ENCODE assay signal across 17 cellular contexts in genomic region chr11:10633261-10633660, GRCh38.
DNase-seq lines count a peak whose midpoint lies in the region; ATAC-seq and TF ChIP-seq lines count a peak whose summit lies in the region.
"Had no signal": no experiment of that assay in that cellular context is flagged by ENCODE, and none has a peak within 500 bp of the region (broad histone marks: within the 10 kb centered on the region; RNA-seq: fewer than 3 reads in every experiment).

No MANE protein-coding gene starts in this region.

- H3K4me2 ChIP-seq in mammary epithelial cell (ENCODE audit: insufficient read depth, low read depth, low read length): no peak overlapping the region
- H3K4me2 ChIP-seq: A549 had no signal

- intact Hi-C loops in mammary epithelial cell (cut with micrococcal nuclease): no loop called here
- intact Hi-C loops in left lung (cut with DNase I): no loop called here
- intact Hi-C loops in naive thymus-derived CD4-positive, alpha-beta T cell (cut with micrococcal nuclease): no loop called here

- POLR2A ChIA-PET in naive thymus-derived CD4-positive, alpha-beta T cell (lab: Charles Lee): no interaction called here

- H3K9me3 ChIP-seq in mammary epithelial cell (replicated peaks; ENCODE audit: insufficient read depth, low read length) (no peaks in the 10 kb centered on the region), RWPE2 (ENCODE audit: severe bottlenecking) (no peaks in the 10 kb centered on the region), left lung (no peaks in the 10 kb centered on the region)
- no peaks in the 10 kb centered on the region for H3K9me3 ChIP-seq in naive thymus-derived CD4-positive, alpha-beta T cell (ENCODE audit: control insufficient read depth in 2 of 3, low read length in 3 of 3)
- H3K9me3 ChIP-seq: A549, Caco-2 had no signal

- peaks cover 0 to 8% (median 0%) of the 10 kb centered on the region in 5 donors for H3K27me3 Mint-ChIP-seq in naive thymus-derived CD4-positive, alpha-beta T cell
- H3K27me3 Mint-ChIP-seq in HFFc6 (ENCODE audit: insufficient read depth): peaks cover 3% of the 10 kb centered on the region; the same call in 1 of the 2 replicates

- H3K27ac ChIP-seq in mammary epithelial cell (ENCODE audit: insufficient read depth, low read depth, low read length) (no peak overlapping the region), RWPE2 (ENCODE audit: poor library complexity, severe bottlenecking) (no peak overlapping the region), left lung (no peak overlapping the region)
- H3K27ac ChIP-seq in naive thymus-derived CD4-positive, alpha-beta T cell (ENCODE audit: low read depth, low read length): no peak overlapping the region
- H3K27ac ChIP-seq: A549, C4-2B, SK-N-MC had no signal

- H3K4me3 Mint-ChIP-seq in naive thymus-derived CD4-positive, alpha-beta T cell: no peak overlapping the region
- no peak overlapping the region for H3K4me3 Mint-ChIP-seq in HFFc6

- no peaks in the 10 kb centered on the region for H3K36me3 Mint-ChIP-seq in naive thymus-derived CD4-positive, alpha-beta T cell
- H3K36me3 Mint-ChIP-seq in HFFc6 (ENCODE audit: low read depth): peaks cover 22% of the 10 kb centered on the region

- H3K27me3 ChIP-seq in mammary epithelial cell (ENCODE audit: insufficient read depth, low read length): no peaks in the 10 kb centered on the region
- no peaks in the 10 kb centered on the region for H3K27me3 ChIP-seq in RWPE2 (ENCODE audit: insufficient read depth, poor library complexity, severe bottlenecking)
- H3K27me3 ChIP-seq in left lung: no peaks in the 10 kb centered on the region
- H3K27me3 ChIP-seq in naive thymus-derived CD4-positive, alpha-beta T cell (ENCODE audit: control insufficient read depth in 2 of 2, insufficient read depth in 2 of 2, low read length in 2 of 2): no peaks in the 10 kb centered on the region

- no peaks in the 10 kb centered on the region for H3K79me2 ChIP-seq in mammary epithelial cell (ENCODE audit: insufficient read depth, low read length)

- CTCF ChIA-PET in mammary epithelial cell (lab: Charles Lee; ENCODE audit: low non-redundant PET): no interaction called here
- CTCF ChIA-PET in naive thymus-derived CD4-positive, alpha-beta T cell (lab: Charles Lee): no interaction called here

- H3K9me3 Mint-ChIP-seq in naive thymus-derived CD4-positive, alpha-beta T cell: no peaks in the 10 kb centered on the region
- H3K9me3 Mint-ChIP-seq in HFFc6: no peaks in the 10 kb centered on the region

- dilution Hi-C loops in mammary epithelial cell (cut with HindIII; ENCODE audit: low sequenced_read_pairs): no loop called here

- no peak overlapping the region for H3K27ac Mint-ChIP-seq in naive thymus-derived CD4-positive, alpha-beta T cell
- H3K27ac Mint-ChIP-seq in HFFc6: no peak overlapping the region

- TF ChIP-seq CTCF in mammary epithelial cell (conservative IDR thresholded peaks at IDR 0.05 in 1 of 2, IDR thresholded peaks at IDR 0.05 in 1 of 2; ENCODE audit: extremely low read depth in 1 of 2, insufficient read depth in 1 of 2, low read depth in 1 of 2, low read length in 2 of 2) (no peak), RWPE2 (IDR thresholded peaks at IDR 0.05; ENCODE audit: poor library complexity, severe bottlenecking) (no peak), left lung (IDR thresholded peaks at IDR 0.05) (no peak), HFFc6 (IDR thresholded peaks at IDR 0.05) (no peak)

- no peak overlapping the region for H3K9ac ChIP-seq in mammary epithelial cell (ENCODE audit: insufficient read depth, low read length)

- H2AFZ ChIP-seq in mammary epithelial cell (ENCODE audit: low read depth, low read length): no peak overlapping the region

- no TSS peak for BruUV-seq in mammary epithelial cell (replicated peaks; lab: Mats Ljungman, UMichigan)

- DNase-seq in T47D (ENCODE audit: low read depth in 1 of 2, low spot score in 1 of 2) (peak; percentile 63 to 87), mammary epithelial cell (no peak), RWPE2 (ENCODE audit: low spot score) (no peak), left lung (no peak), HFFc6 (no peak), NCI-H1694 (lab: John Stamatoyannopoulos, UW) (no peak)
- no peak for DNase-seq in naive thymus-derived CD4-positive, alpha-beta T cell
- DNase-seq: DMS53, NCI-H1048, NCI-H187, NCI-H524 had no signal

- ATAC-seq in RWPE2 (ENCODE audit: low read depth): peak; percentile 70
- peak; percentile 72 for ATAC-seq in left lung
- no peak for ATAC-seq in naive thymus-derived CD4-positive, alpha-beta T cell
- ATAC-seq in HG02798 (IDR thresholded peaks at IDR 0.05; ENCODE audit: poor library complexity, unreplicated experiment): no peak
- ATAC-seq: A549, Right ventricle myocardium inferior had no signal

- H3K4me1 Mint-ChIP-seq in naive thymus-derived CD4-positive, alpha-beta T cell: peaks cover 0 to 15% (median 7%) of the 10 kb centered on the region in 7 donors
- H3K4me1 Mint-ChIP-seq in HFFc6 (ENCODE audit: low read depth): peaks cover 5% of the 10 kb centered on the region

- H3K36me3 ChIP-seq in mammary epithelial cell (ENCODE audit: insufficient read depth, low read length) (no peaks in the 10 kb centered on the region), RWPE2 (ENCODE audit: low read depth) (no peaks in the 10 kb centered on the region), left lung (no peaks in the 10 kb centered on the region)
- no peaks in the 10 kb centered on the region for H3K36me3 ChIP-seq in naive thymus-derived CD4-positive, alpha-beta T cell (ENCODE audit: control insufficient read depth in 2 of 3, insufficient read depth in 3 of 3, low read length in 3 of 3)

- 58% methylated on average over 11 of the region's 11 CpGs for WGBS in mammary epithelial cell (ENCODE audit: low coverage, missing lambda C conversion rate)

- H3K4me1 ChIP-seq in mammary epithelial cell (ENCODE audit: insufficient read depth, low read length) (no peaks in the 10 kb centered on the region), RWPE2 (ENCODE audit: insufficient read depth, poor library complexity, severe bottlenecking) (no peaks in the 10 kb centered on the region), left lung (peaks cover 0 to 8% of the 10 kb centered on the region in 2 donors)
- peaks cover 0 to 9% of the 10 kb centered on the region in 2 donors for H3K4me1 ChIP-seq in naive thymus-derived CD4-positive, alpha-beta T cell (ENCODE audit: control insufficient read depth in 2 of 2, insufficient read depth in 2 of 2, low read length in 2 of 2)
- H3K4me1 ChIP-seq: A549 had no signal

- no peaks in the 10 kb centered on the region for H4K20me1 ChIP-seq in mammary epithelial cell (ENCODE audit: insufficient read depth, low read length)

- in situ Hi-C loops in T47D (cut with HindIII; ENCODE audit: low pct_unique_long_range_greater_than_20kb, low sequenced_read_pairs) (no loop called here), mammary epithelial cell (cut with MboI; ENCODE audit: low sequenced_read_pairs in 2 of 2) (no loop called here)

- no peak overlapping the region for H3K4me3 ChIP-seq in mammary epithelial cell (replicated peaks in 1 of 3; ENCODE audit: insufficient read depth in 1 of 3, low read depth in 2 of 3, low read length in 3 of 3)
- H3K4me3 ChIP-seq in RWPE2 (ENCODE audit: severe bottlenecking): no peak overlapping the region
- no peak overlapping the region for H3K4me3 ChIP-seq in left lung
- no peak overlapping the region for H3K4me3 ChIP-seq in naive thymus-derived CD4-positive, alpha-beta T cell (ENCODE audit: low read length)
- H3K4me3 ChIP-seq: A549, SK-N-MC had no signal

Comparison
In these comparisons a context has a peak if more than half of its experiments do, and no peak if none do; other contexts are left out.
1. DNase-seq: peak in T47D (2 of 2); none in mammary epithelial cell (single experiment), RWPE2 (single experiment), left lung (0 of 2), naive thymus-derived CD4-positive, alpha-beta T cell (0 of 9), HFFc6 (single experiment) and NCI-H1694 (single experiment).
2. ATAC-seq: peak in RWPE2 (single experiment) and left lung (single experiment); none in naive thymus-derived CD4-positive, alpha-beta T cell (single experiment) and HG02798 (single experiment).